1 cellular context compared by ENCODE assay signal in the genomic region with DNA sequence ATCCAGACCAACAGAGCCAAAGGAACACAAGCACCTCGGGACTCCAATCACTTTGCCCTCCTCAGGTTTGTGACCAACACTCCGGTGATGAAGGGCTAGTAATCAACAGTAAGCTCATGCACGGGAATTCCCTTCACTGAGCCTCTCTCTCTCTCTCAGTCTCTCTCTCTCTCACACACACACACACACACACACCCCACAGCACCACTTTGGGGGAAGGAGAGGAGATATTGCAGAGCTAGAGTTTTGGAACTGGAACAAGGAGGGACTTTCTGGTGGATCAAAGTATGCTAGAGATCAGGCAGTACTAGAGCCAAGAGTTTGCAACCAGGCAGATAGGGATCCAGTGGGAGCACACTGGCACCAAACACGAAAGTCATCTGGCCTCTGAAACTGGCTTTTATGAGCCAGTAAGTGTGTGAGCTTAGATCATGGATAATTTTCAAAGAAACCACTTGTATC.
TF ChIP-seq lines count a peak whose summit lies in the region.

No MANE protein-coding gene starts in this region.

TF ChIP-seq in GM12878, 131 proteins besides CTCF, POLR2A, EP300 and RAD21 (continued from another document):
- TF ChIP-seq NFIC (IDR thresholded peaks at IDR 0.05; ENCODE audit: low read depth, low read length) = peak; percentile 72
- TF ChIP-seq EZH2 (IDR thresholded peaks at IDR 0.05; ENCODE audit: borderline replicate concordance, control insufficient read depth, low read depth, low read length) = no peak
- TF ChIP-seq, protein P1, sequence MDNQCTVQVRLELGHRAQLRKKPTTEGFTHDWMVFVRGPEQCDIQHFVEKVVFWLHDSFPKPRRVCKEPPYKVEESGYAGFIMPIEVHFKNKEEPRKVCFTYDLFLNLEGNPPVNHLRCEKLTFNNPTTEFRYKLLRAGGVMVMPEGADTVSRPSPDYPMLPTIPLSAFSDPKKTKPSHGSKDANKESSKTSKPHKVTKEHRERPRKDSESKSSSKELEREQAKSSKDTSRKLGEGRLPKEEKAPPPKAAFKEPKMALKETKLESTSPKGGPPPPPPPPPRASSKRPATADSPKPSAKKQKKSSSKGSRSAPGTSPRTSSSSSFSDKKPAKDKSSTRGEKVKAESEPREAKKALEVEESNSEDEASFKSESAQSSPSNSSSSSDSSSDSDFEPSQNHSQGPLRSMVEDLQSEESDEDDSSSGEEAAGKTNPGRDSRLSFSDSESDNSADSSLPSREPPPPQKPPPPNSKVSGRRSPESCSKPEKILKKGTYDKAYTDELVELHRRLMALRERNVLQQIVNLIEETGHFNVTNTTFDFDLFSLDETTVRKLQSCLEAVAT (IDR thresholded peaks at IDR 0.05) = peak; percentile 92
- TF ChIP-seq IKZF2 (IDR thresholded peaks at IDR 0.05) = peak; percentile 97 to 98
- TF ChIP-seq MTA2 (IDR thresholded peaks at IDR 0.05; ENCODE audit: low read depth) = peak; percentile 79
- TF ChIP-seq SMC3 (IDR thresholded peaks at IDR 0.05; ENCODE audit: borderline replicate concordance, low read length) = no peak; the same call in 1 of the 2 replicates
- 0 out of 2 replicates have a peak, but pooled peaks have one; percentile 49 for TF ChIP-seq TBL1XR1 (IDR thresholded peaks at IDR 0.05; ENCODE audit: low read depth, low read length)
- TF ChIP-seq CREM (IDR thresholded peaks at IDR 0.05; ENCODE audit: low read depth) = peak; percentile 52
- peak; percentile 94; the same call in 1 of the 2 replicates for TF ChIP-seq WRNIP1 (IDR thresholded peaks at IDR 0.05; ENCODE audit: borderline replicate concordance, low read depth, low read length)
- TF ChIP-seq, protein P2, sequence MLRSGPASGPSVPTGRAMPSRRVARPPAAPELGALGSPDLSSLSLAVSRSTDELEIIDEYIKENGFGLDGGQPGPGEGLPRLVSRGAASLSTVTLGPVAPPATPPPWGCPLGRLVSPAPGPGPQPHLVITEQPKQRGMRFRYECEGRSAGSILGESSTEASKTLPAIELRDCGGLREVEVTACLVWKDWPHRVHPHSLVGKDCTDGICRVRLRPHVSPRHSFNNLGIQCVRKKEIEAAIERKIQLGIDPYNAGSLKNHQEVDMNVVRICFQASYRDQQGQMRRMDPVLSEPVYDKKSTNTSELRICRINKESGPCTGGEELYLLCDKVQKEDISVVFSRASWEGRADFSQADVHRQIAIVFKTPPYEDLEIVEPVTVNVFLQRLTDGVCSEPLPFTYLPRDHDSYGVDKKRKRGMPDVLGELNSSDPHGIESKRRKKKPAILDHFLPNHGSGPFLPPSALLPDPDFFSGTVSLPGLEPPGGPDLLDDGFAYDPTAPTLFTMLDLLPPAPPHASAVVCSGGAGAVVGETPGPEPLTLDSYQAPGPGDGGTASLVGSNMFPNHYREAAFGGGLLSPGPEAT (IDR thresholded peaks at IDR 0.05; ENCODE audit: low read depth) = peak; percentile 97
- no peak for TF ChIP-seq ESRRA (IDR thresholded peaks at IDR 0.05; ENCODE audit: low read length)
- TF ChIP-seq ZNF217 (IDR thresholded peaks at IDR 0.05) = no peak
- TF ChIP-seq ASH2L (IDR thresholded peaks at IDR 0.05; ENCODE audit: borderline replicate concordance, low read depth) = no peak
- TF ChIP-seq, protein P3, sequence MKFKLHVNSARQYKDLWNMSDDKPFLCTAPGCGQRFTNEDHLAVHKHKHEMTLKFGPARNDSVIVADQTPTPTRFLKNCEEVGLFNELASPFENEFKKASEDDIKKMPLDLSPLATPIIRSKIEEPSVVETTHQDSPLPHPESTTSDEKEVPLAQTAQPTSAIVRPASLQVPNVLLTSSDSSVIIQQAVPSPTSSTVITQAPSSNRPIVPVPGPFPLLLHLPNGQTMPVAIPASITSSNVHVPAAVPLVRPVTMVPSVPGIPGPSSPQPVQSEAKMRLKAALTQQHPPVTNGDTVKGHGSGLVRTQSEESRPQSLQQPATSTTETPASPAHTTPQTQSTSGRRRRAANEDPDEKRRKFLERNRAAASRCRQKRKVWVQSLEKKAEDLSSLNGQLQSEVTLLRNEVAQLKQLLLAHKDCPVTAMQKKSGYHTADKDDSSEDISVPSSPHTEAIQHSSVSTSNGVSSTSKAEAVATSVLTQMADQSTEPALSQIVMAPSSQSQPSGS (IDR thresholded peaks at IDR 0.05; ENCODE audit: low read length) = peak; percentile 58
- TF ChIP-seq NBN (IDR thresholded peaks at IDR 0.05) = peak; percentile 98
- TF ChIP-seq RELA (IDR thresholded peaks at IDR 0.05; ENCODE audit: borderline replicate concordance, partially characterized antibody) = peak; percentile 89
- TF ChIP-seq YY1 (IDR thresholded peaks at IDR 0.05; ENCODE audit: low read depth, low read length) = 0 out of 2 replicates have a peak, but pooled peaks have one; percentile 37
- TF ChIP-seq POU2F2 (IDR thresholded peaks at IDR 0.05; ENCODE audit: borderline replicate concordance, low read depth, low read length) = peak; percentile 32; the same call in 1 of the 3 replicates
- 0 out of 2 replicates have a peak, but pooled peaks have one; percentile 43 for TF ChIP-seq DPF2 (IDR thresholded peaks at IDR 0.05)
- TF ChIP-seq ETV6 (conservative IDR thresholded peaks at IDR 0.05 in 1 of 2, IDR thresholded peaks at IDR 0.05 in 1 of 2; ENCODE audit: borderline replicate concordance in 1 of 2, low read depth in 1 of 2) = peak in 1 of 2 experiments; percentile 64; a peak in 2 of 4 replicates
- TF ChIP-seq STAT1 (conservative IDR thresholded peaks at IDR 0.05) = no peak
- TF ChIP-seq RUNX3 (IDR thresholded peaks at IDR 0.05; ENCODE audit: low read length) = peak; percentile 73
- TF ChIP-seq POLR2AphosphoS5 (IDR thresholded peaks at IDR 0.05; ENCODE audit: low read length) = peak; percentile 69
- peak; percentile 50; the same call in 1 of the 2 replicates for TF ChIP-seq ZNF24 (IDR thresholded peaks at IDR 0.05)
- TF ChIP-seq JUNB (IDR thresholded peaks at IDR 0.05) = peak; percentile 22; the same call in 1 of the 2 replicates
- peak; percentile 73 for TF ChIP-seq TCF7 (IDR thresholded peaks at IDR 0.05; ENCODE audit: borderline replicate concordance)
- no peak for TF ChIP-seq GATAD2B (conservative IDR thresholded peaks at IDR 0.05; ENCODE audit: low read depth)
- TF ChIP-seq HDGF (IDR thresholded peaks at IDR 0.05) = peak; percentile 93
- TF ChIP-seq SP1 (IDR thresholded peaks at IDR 0.05; ENCODE audit: low read depth, low read length) = peak; percentile 19
